In the genomic region with DNA sequence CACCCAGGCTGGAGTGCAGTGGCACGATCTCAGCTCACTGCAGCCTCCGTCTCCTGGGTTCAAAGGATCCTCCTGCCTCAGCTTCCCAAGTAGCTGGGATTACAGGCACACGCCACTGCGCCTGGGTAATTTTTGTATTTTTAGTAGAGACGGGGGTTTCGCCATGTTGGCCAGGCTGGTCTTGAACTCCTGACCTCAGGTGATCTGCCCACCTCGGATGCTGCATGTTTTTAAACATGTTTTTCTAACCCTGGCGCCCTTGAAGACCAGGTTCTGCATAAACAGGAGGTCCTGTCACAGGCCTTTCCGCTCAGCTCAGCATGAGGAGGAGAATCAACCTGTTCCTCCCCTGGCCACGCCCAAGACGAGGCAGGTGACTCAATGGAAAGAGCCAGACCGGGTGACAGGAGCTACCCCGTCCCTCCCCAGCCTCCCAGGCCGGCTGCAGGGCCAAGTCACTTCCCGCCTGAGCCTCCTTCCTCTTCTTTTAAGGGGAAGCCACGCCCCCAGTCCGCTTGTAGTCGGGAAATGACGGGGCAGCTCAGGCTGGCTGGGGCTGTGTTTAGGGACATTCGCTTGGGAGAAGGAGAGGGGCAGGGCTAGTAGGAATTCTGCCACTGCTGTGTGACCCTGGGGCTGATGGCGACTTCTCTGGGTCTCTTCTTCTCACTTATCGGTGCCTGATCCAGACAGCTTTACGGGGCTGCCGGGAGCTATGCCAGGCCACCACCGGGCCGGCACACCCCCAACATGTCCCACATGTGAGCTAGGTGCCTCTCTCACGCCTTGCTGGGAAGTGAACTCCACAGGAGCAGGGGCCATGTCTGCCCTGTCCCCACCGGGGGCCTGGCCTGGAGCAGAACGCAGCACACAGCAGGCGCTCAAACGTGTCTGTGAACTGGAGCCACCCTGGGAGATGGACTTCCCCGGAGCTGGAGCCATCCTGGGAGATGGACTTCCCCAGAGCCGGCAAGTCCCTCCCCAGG, we compare ENCODE assay signal across 8 cellular contexts. TPM values are rescaled to one million over a fixed set of nuclear protein-coding genes. Genes with fewer than 3 reads are reported as not detected.
DNase-seq lines count a peak whose midpoint lies in the region; ATAC-seq and TF ChIP-seq lines count a peak whose summit lies in the region.

No MANE protein-coding gene starts in this region.

- DNase-seq in Jurkat, Clone E6-1 (ENCODE audit: low read depth, low spot score), result peak; percentile 74
- DNase-seq in activated CD4-positive, alpha-beta T cell treated with anti-CD3 and anti-CD28 coated beads, Interleukin-2, amount 50 U/mL, for 4 hours, result peak; percentile 94
- DNase-seq in dorsolateral prefrontal cortex (peak in 7 of 10 donors; percentile 12 to 76 (median 58)), midbrain (lab: John Stamatoyannopoulos, UW) (peak; percentile 51), NCI-H1092 (lab: John Stamatoyannopoulos, UW) (no peak), NCI-H1436 treated with DMSO at 0.1 percent for 48 hours (lab: John Stamatoyannopoulos, UW) (no peak)
- peak; percentile 75 to 80 for DNase-seq in stimulated activated CD8-positive, alpha-beta memory T cell treated with anti-CD3 and anti-CD28 coated beads, Interleukin-4, amount 100 ng/mL, for 4 hours (ENCODE audit: low read depth in 2 of 2, low spot score in 1 of 2)

- peak overlapping the region; percentile 4 to 98 (median 93) for H3K27ac ChIP-seq in dorsolateral prefrontal cortex

- peak; percentile 70 for ATAC-seq in GM19372 (IDR thresholded peaks at IDR 0.05; ENCODE audit: low read depth, unreplicated experiment)

- no peak overlapping the region for H3K4me3 ChIP-seq in Jurkat, Clone E6-1 (ENCODE audit: low read length)
- peak overlapping the region in 37 of 59 donors; percentile 5 to 88 (median 28) for H3K4me3 ChIP-seq in dorsolateral prefrontal cortex

- H3K27me3 ChIP-seq in dorsolateral prefrontal cortex, result peaks cover 0 to 13% (median 0%) of the 10 kb centered on the region in 45 donors

- intact Hi-C loops in dorsolateral prefrontal cortex (cut with DNase I), result no loop called here

- no peak for TF ChIP-seq CTCF in dorsolateral prefrontal cortex (IDR thresholded peaks at IDR 0.05 in 54 of 56, conservative IDR thresholded peaks at IDR 0.05 in 2 of 56; ENCODE audit: low read depth in 1 of 56, partially characterized antibody in 56 of 56)

RNA-seq across cellular contexts. Expression of a gene that starts 6.1 kb away (rescaled TPM):
- 15.5 TPM for polyA plus RNA-seq in Jurkat, Clone E6-1 (2012; ENCODE audit: insufficient read depth, insufficient read length)
- total RNA-seq in dorsolateral prefrontal cortex, result 10 to 100 TPM; 24.0 to 92.1 (median 38.8) TPM

RNA-seq across cellular contexts. Expression of a gene that starts 56.9 kb away (rescaled TPM):
- polyA plus RNA-seq in Jurkat, Clone E6-1 (2012; ENCODE audit: insufficient read depth, insufficient read length), result 40.8 TPM
- total RNA-seq in dorsolateral prefrontal cortex, result 10 to 100 TPM; 52.6 to 89.0 (median 68.2) TPM

Comparison
In these comparisons a context has a peak if more than half of its experiments do, and no peak if none do; other contexts are left out.
1. DNase-seq: peak in Jurkat, Clone E6-1 (single experiment), activated CD4-positive, alpha-beta T cell treated with anti-CD3 and anti-CD28 coated beads, Interleukin-2, amount 50 U/mL, for 4 hours (2 of 2), dorsolateral prefrontal cortex (7 of 10), midbrain (single experiment) and stimulated activated CD8-positive, alpha-beta memory T cell treated with anti-CD3 and anti-CD28 coated beads, Interleukin-4, amount 100 ng/mL, for 4 hours (2 of 2); none in NCI-H1092 (single experiment) and NCI-H1436 treated with DMSO at 0.1 percent for 48 hours (single experiment).